ENCODE assay signal across 8 cellular contexts in the genomic region with DNA sequence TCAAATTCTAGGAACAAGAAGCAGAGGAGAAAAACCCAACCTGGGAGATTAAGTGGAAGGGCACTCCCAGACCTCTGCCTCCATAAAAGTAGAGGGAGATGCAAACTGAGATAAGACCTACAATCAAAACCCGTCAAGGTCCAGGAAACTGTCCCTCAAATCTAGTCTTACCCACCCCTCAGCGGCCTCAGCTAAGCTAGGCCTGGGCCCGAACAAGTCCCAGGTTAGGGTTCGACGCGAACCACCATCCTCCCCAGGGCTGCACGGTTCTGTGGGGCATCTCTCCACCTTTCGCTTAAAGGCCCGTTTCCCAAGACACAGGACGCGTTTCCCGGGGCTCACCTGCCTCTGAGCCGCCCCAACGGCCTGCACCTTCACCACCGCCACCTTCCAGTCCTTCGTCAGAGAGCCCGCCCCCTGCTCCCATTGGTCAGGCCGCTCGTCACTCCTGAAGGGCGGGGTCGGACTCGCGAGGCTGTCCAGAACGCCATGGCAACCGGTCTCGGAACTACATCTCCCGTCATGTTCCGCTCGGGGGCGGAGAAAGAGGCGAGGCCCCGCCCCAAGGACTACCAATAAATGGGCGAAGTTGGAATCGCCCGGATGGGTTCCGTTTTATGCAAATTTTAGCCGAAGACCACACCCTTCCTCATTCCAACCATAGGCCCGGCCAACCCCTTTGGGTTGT. TPM values are rescaled to one million over a fixed set of nuclear protein-coding genes. Genes with fewer than 3 reads are reported as not detected.
DNase-seq lines count a peak whose midpoint lies in the region; ATAC-seq and TF ChIP-seq lines count a peak whose summit lies in the region.

A gene (minus strand): TSS at position 403 of the 688 bp plus-strand sequence. CDS start 10,190 bp downstream, outside the sequence.

- no peak for TF ChIP-seq CTCF in prostate gland (IDR thresholded peaks at IDR 0.05)

- peak within 1 kb of the TSS; percentile 100 for H3K27ac ChIP-seq in angular gyrus (ENCODE audit: low read depth, low read length)
- H3K27ac ChIP-seq in prostate gland: peak within 1 kb of the TSS; percentile 88
- H3K27ac ChIP-seq in urinary bladder (ENCODE audit: low read depth): peak within 1 kb of the TSS; percentile 90

- no peaks in the 10 kb centered on the region for H3K4me1 ChIP-seq in prostate gland (replicated peaks)
- H3K4me1 ChIP-seq in urinary bladder (ENCODE audit: insufficient read depth): no peaks in the 10 kb centered on the region

- no peaks in the 10 kb centered on the region for H3K36me3 ChIP-seq in prostate gland
- H3K36me3 ChIP-seq in urinary bladder (ENCODE audit: insufficient read depth): no peaks in the 10 kb centered on the region

- H3K4me3 ChIP-seq in prostate gland: peak within 1 kb of the TSS; percentile 83 to 97
- peak within 1 kb of the TSS; percentile 96 for H3K4me3 ChIP-seq in urinary bladder (ENCODE audit: low read depth, low read length)

- H3K9me3 ChIP-seq in prostate gland: no peaks in the 10 kb centered on the region

- intact Hi-C loops in left ventricle myocardium superior (cut with micrococcal nuclease): no loop called here
- intact Hi-C loops in prostate gland (cut with DNase I): loop anchor here (2.0 to 10.0 kb wide), 3 partner anchors 183 to 869 kb away; a partner anchor contains a TSS

- under 1% methylated on average over 38 of the region's 38 CpGs for WGBS in prostate gland
- WGBS in urinary bladder: under 1% methylated on average over 38 of the region's 38 CpGs

- H3K27me3 ChIP-seq in prostate gland (replicated peaks; ENCODE audit: insufficient read depth): no peaks in the 10 kb centered on the region

- DNase-seq in NCI-H187 (lab: John Stamatoyannopoulos, UW) (peak; percentile 99 to 100), T-helper 2 cell (peak; percentile 98 to 100 (median 100)), left ventricle myocardium superior (peak; percentile 100), prostate gland (ENCODE audit: low spot score) (peak; percentile 100)

- TF ChIP-seq POLR2A in prostate gland (IDR thresholded peaks at IDR 0.05): peak; percentile 88

- ATAC-seq in GM18498 (IDR thresholded peaks at IDR 0.05; ENCODE audit: unreplicated experiment): peak; percentile 86
- ATAC-seq in HG02938 (IDR thresholded peaks at IDR 0.05; ENCODE audit: unreplicated experiment): peak; percentile 86
- peak; percentile 88 for ATAC-seq in left ventricle myocardium superior

RNA-seq across cellular contexts. Expression of the gene that starts here (rescaled TPM):
- total RNA-seq in left ventricle myocardium superior (25.2 TPM), prostate gland (10 to 100 TPM; 22.3 to 28.9 TPM), urinary bladder (69.3 TPM)
- 29.7 TPM for polyA plus RNA-seq in urinary bladder

Comparison
In these comparisons a context has a peak if more than half of its experiments do, and no peak if none do; other contexts are left out.
1. Peak in every context shown above with its lines: DNase-seq, ATAC-seq, H3K4me3 ChIP-seq and H3K27ac ChIP-seq.